ENCODE assay signal across 12 cellular contexts in the genomic region with DNA sequence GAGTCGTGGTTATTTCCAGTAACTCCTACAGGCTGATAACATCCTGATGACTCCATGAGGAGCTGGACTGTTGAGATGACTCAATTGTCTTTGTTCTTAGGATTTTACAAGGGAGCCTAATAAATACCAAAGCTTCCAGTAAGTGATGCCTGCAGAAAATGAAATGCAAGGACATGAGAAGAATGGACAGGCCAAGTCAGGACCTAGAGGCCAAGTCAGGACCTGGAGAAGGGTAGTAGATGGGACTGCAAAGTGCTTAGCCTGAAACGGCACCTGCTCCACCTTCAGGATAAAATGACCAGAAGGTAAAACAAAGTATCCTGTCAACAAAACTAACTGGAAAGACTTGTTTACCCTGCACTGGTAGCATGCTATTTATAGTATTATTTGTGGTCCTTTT. TPM values are rescaled to one million over a fixed set of nuclear protein-coding genes. Genes with fewer than 3 reads are reported as not detected.
A peak's percentile ranks its signal among the peaks of the same experiment; 100 is the strongest.
DNase-seq lines count a peak whose midpoint lies in the region; ATAC-seq, FAIRE-seq and TF ChIP-seq lines count a peak whose summit lies in the region.
"Had no signal": no experiment of that assay in that cellular context is flagged by ENCODE, and none has a peak within 500 bp of the region (broad histone marks: within the 10 kb centered on the region; RNA-seq: fewer than 3 reads in every experiment).

No MANE protein-coding gene starts in this region.

- H3K27ac ChIP-seq in testis = no peak overlapping the region
- H3K27ac ChIP-seq: SJCRH30 had no signal

- H3K4me1 Mint-ChIP-seq in natural killer cell treated with Interleukin-12 subunit alpha and Interleukin-12 subunit beta and Interleukin-15 and Interleukin-18, amount 100 ng/mL, for 72 hours (ENCODE audit: low read depth in 2 of 2) = no peaks in the 10 kb centered on the region

- FAIRE-seq in H54 (lab: Jason Lieb, UNC) = no peak

- intact Hi-C loops in sciatic nerve (cut with DNase I) (no loop called here), testis (cut with DNase I; ENCODE audit: low total_unique reads) (no loop called here)

- H3K9me3 ChIP-seq in testis = no peaks in the 10 kb centered on the region
- H3K9me3 ChIP-seq: SJCRH30 had no signal

- no peaks in the 10 kb centered on the region for H3K9me3 Mint-ChIP-seq in natural killer cell treated with Interleukin-12 subunit alpha and Interleukin-12 subunit beta and Interleukin-15 and Interleukin-18, amount 100 ng/mL, for 72 hours
- H3K9me3 Mint-ChIP-seq: activated T-cell treated with anti-CD3 and anti-CD28 coated beads, Interleukin-2, amount 50 U/mL, for 24 hours had no signal

- H3K36me3 Mint-ChIP-seq in natural killer cell treated with Interleukin-12 subunit alpha and Interleukin-12 subunit beta and Interleukin-15 and Interleukin-18, amount 100 ng/mL, for 72 hours = no peaks in the 10 kb centered on the region

- H3K4me3 ChIP-seq in testis = no peak overlapping the region
- H3K4me3 ChIP-seq: SJCRH30 had no signal

- H3K27ac Mint-ChIP-seq in natural killer cell treated with Interleukin-12 subunit alpha and Interleukin-12 subunit beta and Interleukin-15 and Interleukin-18, amount 100 ng/mL, for 72 hours = no peak overlapping the region
- H3K27ac Mint-ChIP-seq: activated T-cell treated with anti-CD3 and anti-CD28 coated beads, Interleukin-2, amount 50 U/mL, for 24 hours had no signal

- no peaks in the 10 kb centered on the region for H3K27me3 ChIP-seq in testis
- H3K27me3 ChIP-seq: SJCRH30 had no signal

- peaks cover 0 to 5% of the 10 kb centered on the region in 2 donors for H3K27me3 Mint-ChIP-seq in natural killer cell treated with Interleukin-12 subunit alpha and Interleukin-12 subunit beta and Interleukin-15 and Interleukin-18, amount 100 ng/mL, for 72 hours
- H3K27me3 Mint-ChIP-seq: activated T-cell treated with anti-CD3 and anti-CD28 coated beads, Interleukin-2, amount 50 U/mL, for 24 hours had no signal

- H3K4me3 Mint-ChIP-seq in natural killer cell treated with Interleukin-12 subunit alpha and Interleukin-12 subunit beta and Interleukin-15 and Interleukin-18, amount 100 ng/mL, for 72 hours = no peak overlapping the region
- H3K4me3 Mint-ChIP-seq: activated T-cell treated with anti-CD3 and anti-CD28 coated beads, Interleukin-2, amount 50 U/mL, for 24 hours had no signal

- TF ChIP-seq POLR2A in H54 (IDR thresholded peaks at IDR 0.05; ENCODE audit: low read depth, low read length) (no peak), testis (IDR thresholded peaks at IDR 0.05) (no peak)

- no peaks in the 10 kb centered on the region for H3K4me1 ChIP-seq in testis
- H3K4me1 ChIP-seq: SJCRH30 had no signal

- ATAC-seq in esophagus mucosa (peak; percentile 59), sciatic nerve (peak; percentile 48), GM18858 (IDR thresholded peaks at IDR 0.05; ENCODE audit: unreplicated experiment) (no peak)
- ATAC-seq in natural killer cell treated with Interleukin-12 subunit alpha and Interleukin-12 subunit beta and Interleukin-15 and Interleukin-18, amount 100 ng/mL, for 72 hours = no peak

- peak; percentile 78 for DNase-seq in ELR (ENCODE audit: low read depth)
- peak; percentile 67 for DNase-seq in NCI-H226
- DNase-seq in sciatic nerve (ENCODE audit: low spot score) = no peak
- DNase-seq in H54 (ENCODE audit: insufficient read length, low spot score) = no peak
- no peak for DNase-seq in natural killer cell treated with Interleukin-12 subunit alpha and Interleukin-12 subunit beta and Interleukin-15 and Interleukin-18, amount 100 ng/mL, for 72 hours (ENCODE audit: low spot score)
- no peak for DNase-seq in testis
- DNase-seq: activated T-cell treated with anti-CD3 and anti-CD28 coated beads, Interleukin-2, amount 50 U/mL, for 24 hours; NCI-H524; retina; SJCRH30 had no signal

- 71 to 73% methylated on average over 2 of the region's 2 CpGs for WGBS in testis, 2 donors

- TF ChIP-seq CTCF in testis (IDR thresholded peaks at IDR 0.05) = no peak

- H3K36me3 ChIP-seq in testis (ENCODE audit: low read depth, missing control alignments) = no peaks in the 10 kb centered on the region
- H3K36me3 ChIP-seq: SJCRH30 had no signal

RNA-seq across cellular contexts. Expression of a gene that starts 6.4 kb away (rescaled TPM):
- total RNA-seq in esophagus mucosa (21.2 TPM), sciatic nerve (6.3 TPM), testis (1 to 10 TPM; 1.5 to 3.0 TPM)
- not detected for total RNA-seq in natural killer cell treated with Interleukin-12 subunit alpha and Interleukin-12 subunit beta and Interleukin-15 and Interleukin-18, amount 100 ng/mL, for 72 hours
- polyA plus RNA-seq in testis (ENCODE audit: insufficient read depth, low read depth, low replicate concordance) = 6.9 TPM
- total RNA-seq: SJCRH30 had no signal

RNA-seq across cellular contexts. Expression of a gene that starts 36.6 kb away (rescaled TPM):
- total RNA-seq in esophagus mucosa (2.4 TPM), sciatic nerve (0.49 TPM), testis (10 to 100 TPM in 1 of 2 donors, 1 to 10 TPM in 1; 5.9 to 20.0 TPM)
- total RNA-seq in natural killer cell treated with Interleukin-12 subunit alpha and Interleukin-12 subunit beta and Interleukin-15 and Interleukin-18, amount 100 ng/mL, for 72 hours = not detected
- polyA plus RNA-seq in testis (ENCODE audit: insufficient read depth, low read depth, low replicate concordance) = 26.4 TPM

Comparison
In these comparisons a context has a peak if more than half of its experiments do, and no peak if none do; other contexts are left out.
1. DNase-seq: peak in ELR (single experiment) and NCI-H226 (single experiment); none in sciatic nerve (single experiment), H54 (single experiment), natural killer cell treated with Interleukin-12 subunit alpha and Interleukin-12 subunit beta and Interleukin-15 and Interleukin-18, amount 100 ng/mL, for 72 hours (single experiment) and testis (single experiment).
2. ATAC-seq: peak in esophagus mucosa (single experiment) and sciatic nerve (single experiment); none in natural killer cell treated with Interleukin-12 subunit alpha and Interleukin-12 subunit beta and Interleukin-15 and Interleukin-18, amount 100 ng/mL, for 72 hours (0 of 2) and GM18858 (single experiment).